Comparison of ENCODE assay signal across 1 cellular context in the genomic region with DNA sequence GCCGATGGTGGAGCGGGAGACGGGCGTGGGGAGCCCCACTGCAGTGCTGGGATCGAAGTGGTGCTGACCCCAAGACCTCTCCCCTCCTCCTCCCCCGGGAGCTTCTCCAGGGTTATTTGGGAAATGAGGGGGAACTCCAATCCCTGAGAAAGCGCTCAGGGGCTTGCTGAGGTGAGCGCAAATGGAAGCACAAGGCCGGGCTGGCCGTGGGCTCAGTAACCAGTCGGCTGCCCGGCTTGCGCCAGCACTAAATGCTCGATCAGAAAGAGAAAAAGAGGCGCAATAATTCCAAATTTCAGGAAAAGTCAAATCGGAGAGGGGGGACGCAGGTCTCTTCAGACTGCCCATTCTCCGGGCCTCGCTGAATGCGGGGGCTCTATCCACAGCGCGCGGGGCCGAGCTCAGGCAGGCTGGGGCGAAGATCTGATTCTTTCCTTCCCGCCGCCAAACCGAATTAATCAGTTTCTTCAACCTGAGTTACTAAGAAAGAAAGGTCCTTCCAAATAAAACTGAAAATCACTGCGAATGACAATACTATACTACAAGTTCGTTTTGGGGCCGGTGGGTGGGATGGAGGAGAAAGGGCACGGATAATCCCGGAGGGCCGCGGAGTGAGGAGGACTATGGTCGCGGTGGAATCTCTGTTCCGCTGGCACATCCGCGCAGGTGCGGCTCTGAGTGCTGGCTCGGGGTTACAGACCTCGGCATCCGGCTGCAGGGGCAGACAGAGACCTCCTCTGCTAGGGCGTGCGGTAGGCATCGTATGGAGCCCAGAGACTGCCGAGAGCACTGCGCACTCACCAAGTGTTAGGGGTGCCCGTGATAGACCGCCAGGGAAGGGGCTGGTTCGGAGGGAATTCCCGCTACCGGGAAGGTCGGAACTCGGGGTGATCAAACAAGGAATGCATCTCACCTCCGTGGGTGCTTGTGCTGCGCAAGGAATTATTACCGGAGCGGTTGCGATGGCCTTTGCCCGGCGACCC.
TF ChIP-seq lines count a peak whose summit lies in the region.

No MANE protein-coding gene starts in this region.

TF ChIP-seq in neural cell, 6 proteins besides CTCF, POLR2A, EP300 and RAD21:
- TF ChIP-seq POLR2AphosphoS5 (IDR thresholded peaks at IDR 0.05) (peak; percentile 32), EZH2 (IDR thresholded peaks at IDR 0.05; ENCODE audit: borderline replicate concordance, insufficient read depth, low read length, poor library complexity, severe bottlenecking) (peak; percentile 75), SMC3 (conservative IDR thresholded peaks at IDR 0.05; ENCODE audit: poor library complexity) (no peak)
